ENCODE assay signal across 1 cellular context in the genomic region with DNA sequence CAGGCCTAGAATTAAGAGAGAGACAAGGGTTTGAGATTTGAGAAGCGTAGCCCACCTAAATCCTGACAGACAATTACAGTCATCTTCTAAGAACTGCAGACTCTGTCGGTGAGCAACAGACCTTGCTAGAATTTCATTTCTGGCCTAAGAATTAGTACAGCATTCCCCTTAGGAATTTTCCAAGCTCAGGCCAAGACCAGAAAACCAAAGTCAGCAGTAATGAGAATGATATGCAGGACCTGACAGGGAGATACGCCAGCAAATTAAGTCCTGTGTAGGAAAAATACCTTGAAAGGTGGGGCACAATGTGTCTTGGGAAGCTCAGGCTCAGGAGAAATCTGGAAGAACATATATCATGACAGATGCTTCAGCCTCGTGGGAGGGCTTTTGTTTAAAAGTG.
TF ChIP-seq lines count a peak whose summit lies in the region.

No MANE protein-coding gene starts in this region.

TF ChIP-seq in IMR-90, 13 proteins besides CTCF, POLR2A, EP300 and RAD21:
- no peak for TF ChIP-seq MAZ (IDR thresholded peaks at IDR 0.05; ENCODE audit: borderline replicate concordance, low read depth, low read length)
